In genomic region chr1:1906185-1907097, GRCh38 we compare ENCODE assay signal across 8 cellular contexts. TPM values are rescaled to one million over a fixed set of nuclear protein-coding genes. Genes with fewer than 3 reads are reported as not detected.
DNase-seq lines count a peak whose midpoint lies in the region; ATAC-seq and TF ChIP-seq lines count a peak whose summit lies in the region.

No MANE protein-coding gene starts in this region.

- ATAC-seq in GM19463 (IDR thresholded peaks at IDR 0.05; ENCODE audit: unreplicated experiment) = no peak

- H4K20me1 ChIP-seq in neural cell (ENCODE audit: insufficient read depth) = no peaks in the 10 kb centered on the region

- TF ChIP-seq EP300 in neural cell (conservative IDR thresholded peaks at IDR 0.05; ENCODE audit: poor library complexity, severe bottlenecking) = no peak

- no peaks in the 10 kb centered on the region for H3K79me2 ChIP-seq in neural cell (replicated peaks; ENCODE audit: insufficient read depth, low read length)

- no peaks in the 10 kb centered on the region for H3K9me2 ChIP-seq in neural cell (ENCODE audit: insufficient read depth, low read length)

- peak; percentile 86 for TF ChIP-seq RAD21 in neural cell (conservative IDR thresholded peaks at IDR 0.05)

- no peaks in the 10 kb centered on the region for H3K27me3 ChIP-seq in neural cell (ENCODE audit: insufficient read depth, low read depth, low read length)

- no peak overlapping the region for H3K27ac ChIP-seq in neural cell (ENCODE audit: low read length)

- no peaks in the 10 kb centered on the region for H3K36me3 ChIP-seq in neural cell (ENCODE audit: insufficient read depth, low read length)

- no peak overlapping the region for H3K4me2 ChIP-seq in neural cell (ENCODE audit: low read length)

- DNase-seq in COLO668 (lab: John Stamatoyannopoulos, UW; ENCODE audit: unreplicated experiment) (peak; percentile 89), HUDEP-2 (lab: John Stamatoyannopoulos, UW; ENCODE audit: unreplicated experiment in 76 of 76) (peak in 65 of 76 experiments; percentile 23 to 84 (median 61)), RKO (ENCODE audit: low spot score) (peak; percentile 88), activated T-helper 1 cell treated with Interleukin-2 at 50 U/mL for 16 hours (ENCODE audit: low read depth) (peak; percentile 41), fibroblast of mammary gland (ENCODE audit: low read depth) (peak; percentile 77), stromal cell of bone marrow (ENCODE audit: low read depth) (peak; percentile 53)

- no peak overlapping the region for H3K9ac ChIP-seq in neural cell (ENCODE audit: low read length)

- no peak overlapping the region for H2AFZ ChIP-seq in neural cell (ENCODE audit: low read depth, low read length)

- H3K9me3 ChIP-seq in neural cell (ENCODE audit: low read length) = no peaks in the 10 kb centered on the region

- TF ChIP-seq CTCF in fibroblast of mammary gland (conservative IDR thresholded peaks at IDR 0.05; ENCODE audit: control insufficient read depth, insufficient read depth, low read depth, low read length) (peak; percentile 95), neural cell (IDR thresholded peaks at IDR 0.05; ENCODE audit: poor library complexity, severe bottlenecking) (peak; percentile 88)

- no peaks in the 10 kb centered on the region for H3F3A ChIP-seq in neural cell (ENCODE audit: insufficient read depth, low read length, poor library complexity, severe bottlenecking)

- no peak overlapping the region for H3K4me3 ChIP-seq in fibroblast of mammary gland (ENCODE audit: control insufficient read depth, low read depth, low read length)
- H3K4me3 ChIP-seq in neural cell (ENCODE audit: low read length) = no peak overlapping the region

TF ChIP-seq in neural cell, 6 proteins besides CTCF, POLR2A, EP300 and RAD21:
- TF ChIP-seq SMC3 (conservative IDR thresholded peaks at IDR 0.05; ENCODE audit: poor library complexity) = peak; percentile 81
- TF ChIP-seq MXI1 (conservative IDR thresholded peaks at IDR 0.05; ENCODE audit: poor library complexity, severe bottlenecking) = no peak

RNA-seq across cellular contexts. Expression of gene CALML6, which starts 8.6 kb away (rescaled TPM):
- polyA plus RNA-seq in neural cell = not detected in 2 replicates
- polyA minus RNA-seq in neural cell = not detected in 2 replicates

RNA-seq across cellular contexts. Expression of gene TMEM52, which starts 12.6 kb away (rescaled TPM):
- polyA plus RNA-seq in neural cell = 0.89 TPM in 1 of 2 replicates, not detected in the other
- not detected in 2 replicates for polyA minus RNA-seq in neural cell

RNA-seq across cellular contexts. Expression of gene GNB1, which starts 15.6 kb away (rescaled TPM):
- 308 and 325 TPM in 2 replicates for polyA plus RNA-seq in neural cell
- polyA minus RNA-seq in neural cell = 311 and 335 TPM in 2 replicates
